Comparison of ENCODE assay signal across 8 cellular contexts in the genomic region with DNA sequence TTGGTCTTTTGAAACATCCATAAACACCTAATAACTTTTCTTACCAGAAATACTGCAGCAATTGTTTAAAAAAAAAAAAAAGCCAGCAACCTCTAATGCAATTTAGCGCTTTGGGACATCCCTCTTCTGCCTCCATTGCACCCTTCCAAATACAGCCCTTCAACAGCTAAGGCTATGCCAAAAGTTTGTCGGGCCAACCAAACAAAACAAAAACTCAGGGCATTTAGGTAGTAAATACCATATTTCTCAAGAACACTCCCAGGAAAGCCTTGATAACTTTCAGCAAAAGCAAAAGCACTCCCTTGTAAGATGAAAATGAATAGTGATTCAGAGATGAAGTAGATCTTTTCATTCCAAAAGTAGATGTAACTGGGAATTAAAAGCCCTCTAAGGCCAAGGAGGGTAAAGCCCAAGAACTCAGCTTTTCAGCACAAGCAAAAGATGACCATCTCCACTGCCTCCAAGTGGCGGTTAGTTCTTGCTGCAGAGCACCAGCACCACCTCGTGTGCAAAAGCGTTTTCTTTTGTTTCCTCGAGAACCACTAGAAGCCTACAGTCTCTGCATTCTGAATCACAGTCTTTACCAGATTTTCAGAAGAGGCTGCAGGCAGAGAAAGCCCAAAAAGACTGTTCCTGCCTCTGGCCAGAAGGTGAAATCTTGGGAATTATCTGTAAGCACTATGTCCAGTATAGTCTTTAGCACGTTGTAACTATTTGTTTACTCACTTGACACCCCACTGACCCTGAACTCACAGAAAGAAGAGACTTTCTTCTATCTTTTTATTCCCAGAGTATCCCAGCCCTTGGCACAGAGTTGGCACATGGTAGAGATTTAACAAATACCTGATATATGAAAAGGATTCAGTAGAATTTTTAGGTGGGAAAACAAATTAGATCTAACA. TPM values are rescaled to one million over a fixed set of nuclear protein-coding genes. Genes with fewer than 3 reads are reported as not detected.
A peak's percentile ranks its signal among the peaks of the same experiment; 100 is the strongest.
DNase-seq lines count a peak whose midpoint lies in the region; ATAC-seq, FAIRE-seq and TF ChIP-seq lines count a peak whose summit lies in the region.

No MANE protein-coding gene starts in this region.

- 15% methylated on average over 7 of the region's 7 CpGs for WGBS in A549 (ENCODE audit: missing lambda C conversion rate)

- no peaks in the 10 kb centered on the region for H3K27me3 Mint-ChIP-seq in osteocyte (ENCODE audit: unreplicated experiment)
- peaks cover 6% of the 10 kb centered on the region for H3K27me3 Mint-ChIP-seq in activated T-helper 17 cell treated with anti-CD3 and anti-CD28 coated beads, Interleukin-2, amount 50 U/mL, for 72 hours

- no peaks in the 10 kb centered on the region for H3K4me1 ChIP-seq in A549

- TF ChIP-seq EP300 in A549 (IDR thresholded peaks at IDR 0.05), result no peak

- peak; percentile 83 to 91 for TF ChIP-seq RAD21 in A549 (conservative IDR thresholded peaks at IDR 0.05 in 1 of 2, IDR thresholded peaks at IDR 0.05 in 1 of 2)

- no peaks in the 10 kb centered on the region for H3K9me3 Mint-ChIP-seq in osteocyte (ENCODE audit: unreplicated experiment)
- no peaks in the 10 kb centered on the region for H3K9me3 Mint-ChIP-seq in activated T-helper 17 cell treated with anti-CD3 and anti-CD28 coated beads, Interleukin-2, amount 50 U/mL, for 72 hours

- peak; percentile 79 for TF ChIP-seq CTCF in A549 (IDR thresholded peaks at IDR 0.05)
- TF ChIP-seq CTCF in GM10266 (IDR thresholded peaks at IDR 0.05; ENCODE audit: control insufficient read depth, insufficient read depth, low read depth, missing control alignments), result peak; percentile 80
- TF ChIP-seq CTCF in osteocyte (IDR thresholded peaks at IDR 0.05), result peak; percentile 75

- FAIRE-seq in A549 (lab: Jason Lieb, UNC) (no peak), TTC549 (lab: Jason Lieb, UNC) (peak; percentile 92)

- peak overlapping the region; percentile 83 for H3K27ac Mint-ChIP-seq in osteocyte (ENCODE audit: unreplicated experiment)
- no peak overlapping the region for H3K27ac Mint-ChIP-seq in activated T-helper 17 cell treated with anti-CD3 and anti-CD28 coated beads, Interleukin-2, amount 50 U/mL, for 72 hours

- H3K4me3 ChIP-seq in A549, result no peak overlapping the region

- H3K4me3 Mint-ChIP-seq in osteocyte (ENCODE audit: unreplicated experiment), result no peak overlapping the region
- H3K4me3 Mint-ChIP-seq in activated T-helper 17 cell treated with anti-CD3 and anti-CD28 coated beads, Interleukin-2, amount 50 U/mL, for 72 hours, result no peak overlapping the region

- H3K9me3 ChIP-seq in A549, result no peaks in the 10 kb centered on the region

- H3K4me1 Mint-ChIP-seq in osteocyte (ENCODE audit: unreplicated experiment), result peaks cover 46% of the 10 kb centered on the region
- H3K4me1 Mint-ChIP-seq in activated T-helper 17 cell treated with anti-CD3 and anti-CD28 coated beads, Interleukin-2, amount 50 U/mL, for 72 hours, result no peaks in the 10 kb centered on the region

- POLR2A ChIA-PET in A549 (lab: Yijun Ruan, JAX), result no interaction called here

- peak overlapping the region; percentile 14; the same call in 1 of the 3 replicates for H3K4me2 ChIP-seq in A549

- CTCF ChIA-PET in A549 (lab: Yijun Ruan, JAX), result interaction anchor here (0.5 to 11.2 kb wide), 26 partner anchors 9 to 1081 kb away, joined by 3 to 126 read pairs (median 3); no protein-coding TSS in a partner anchor

- no peak overlapping the region for H3K27ac ChIP-seq in A549

- no peaks in the 10 kb centered on the region for H3K36me3 Mint-ChIP-seq in osteocyte (ENCODE audit: unreplicated experiment)
- no peaks in the 10 kb centered on the region for H3K36me3 Mint-ChIP-seq in activated T-helper 17 cell treated with anti-CD3 and anti-CD28 coated beads, Interleukin-2, amount 50 U/mL, for 72 hours (ENCODE audit: low read depth)

- peak; percentile 52 to 81 for DNase-seq in A549 (ENCODE audit: low read depth in 1 of 2, low spot score in 1 of 2)
- DNase-seq in GM10266 (ENCODE audit: extremely low spot score), result peak; percentile 34
- DNase-seq in NCI-H1694 (lab: John Stamatoyannopoulos, UW), result peak; percentile 51
- DNase-seq in fibroblast of the conjunctiva (ENCODE audit: low read depth), result peak; percentile 85
- DNase-seq in osteocyte (ENCODE audit: extremely low spot score, unreplicated experiment), result no peak

- no peak for TF ChIP-seq POLR2A in A549 (IDR thresholded peaks at IDR 0.05; ENCODE audit: low read length)

- peak; percentile 99 for ATAC-seq in A549
- peak; percentile 73 for ATAC-seq in HG02759 (IDR thresholded peaks at IDR 0.05; ENCODE audit: unreplicated experiment)
- no peak for ATAC-seq in activated T-helper 17 cell treated with anti-CD3 and anti-CD28 coated beads, Interleukin-2, amount 50 U/mL, for 72 hours (replicated peaks)

TF ChIP-seq in A549, 52 proteins besides CTCF, POLR2A, EP300 and RAD21:
- TF ChIP-seq PHF8 (IDR thresholded peaks at IDR 0.05; ENCODE audit: borderline replicate concordance, low read depth), result no peak
- no peak for TF ChIP-seq ESRRA (IDR thresholded peaks at IDR 0.05; ENCODE audit: borderline replicate concordance, low read length)
- TF ChIP-seq HOXA7 (CRISPR knock-in tag; IDR thresholded peaks at IDR 0.05), result no peak
- TF ChIP-seq SMC3 (IDR thresholded peaks at IDR 0.05), result peak; percentile 69
- no peak for TF ChIP-seq CBX2 (IDR thresholded peaks at IDR 0.05; ENCODE audit: borderline replicate concordance, low read depth)

RNA-seq across cellular contexts. Expression of a gene that starts 53.1 kb away (rescaled TPM):
- polyA plus RNA-seq in A549 (2011; rRNA removed) (not detected in 2 replicates), A549 (2017; fragmentation: RNase III; extraction: RNeasy Plus Mini Kit Qiagen cat#74134 plus additional on column Dnase treatment) (not detected in 3 replicates)
- polyA plus RNA-seq in A549 (2012; cell fraction: cytosol; rRNA removed), result not detected in 2 replicates
- polyA plus RNA-seq in A549 (2012; cell fraction: nucleus; rRNA removed), result not detected in 2 replicates
- not detected in 2 replicates for polyA minus RNA-seq in A549 (2011; rRNA and poly(A)+ RNA removed)
- not detected in 2 replicates for total RNA-seq in osteocyte
- total RNA-seq in activated T-helper 17 cell treated with anti-CD3 and anti-CD28 coated beads, Interleukin-2, amount 50 U/mL, for 72 hours, result not detected
